ENCODE assay signal across 17 cellular contexts in genomic region chr16:3797473-3797872, GRCh38.
DNase-seq lines count a peak whose midpoint lies in the region; ATAC-seq, FAIRE-seq and TF ChIP-seq lines count a peak whose summit lies in the region.
"Had no signal": no experiment of that assay in that cellular context is flagged by ENCODE, and none has a peak within 500 bp of the region (broad histone marks: within the 10 kb centered on the region; RNA-seq: fewer than 3 reads in every experiment).

No MANE protein-coding gene starts in this region.

- no peaks in the 10 kb centered on the region for H3K9me3 Mint-ChIP-seq in activated naive CD4-positive, alpha-beta T cell treated with anti-CD3 and anti-CD28 coated beads, Interleukin-2, amount 50 U/mL, for 24 hours
- no peaks in the 10 kb centered on the region for H3K9me3 Mint-ChIP-seq in activated naive CD4-positive, alpha-beta T cell treated with anti-CD3 and anti-CD28 coated beads for 36 hours
- H3K9me3 Mint-ChIP-seq in stimulated activated naive CD8-positive, alpha-beta T cell treated with anti-CD3 and anti-CD28 coated beads, Interleukin-15, amount 100 ng/mL, for 72 hours: no peaks in the 10 kb centered on the region

- no peak for DNase-seq in activated naive CD4-positive, alpha-beta T cell treated with anti-CD3 and anti-CD28 coated beads for 36 hours
- DNase-seq in Karpas-422 (no peak), GM12878 (ENCODE audit: low read depth, low spot score) (no peak), germinal center (ENCODE audit: low spot score) (no peak)
- no peak for DNase-seq in stimulated activated naive CD8-positive, alpha-beta T cell treated with anti-CD3 and anti-CD28 coated beads, Interleukin-15, amount 100 ng/mL, for 72 hours
- DNase-seq in stimulated activated CD4-positive, alpha-beta T cell treated with anti-CD3 and anti-CD28 coated beads, Interleukin-2, amount 100 ng/mL, for 24 hours: no peak
- DNase-seq: activated CD4-positive, alpha-beta T cell treated with anti-CD3 and anti-CD28 coated beads, Interleukin-2, amount 50 U/mL, for 48 hours; cerebellar nuclear complex; NCI-H146; NCI-H510A treated with DMSO at 0.1 percent for 48 hours; stomach had no signal

- SMC1A ChIA-PET in GM12878 (lab: Charles Lee; ENCODE audit: uncharacterized antibody, unreplicated experiment): interaction anchor here (0.9 to 4.7 kb wide), 2 partner anchors 15 to 80 kb away, joined by 3 to 19 read pairs; no protein-coding TSS in a partner anchor

- TF ChIP-seq POLR2A in GM12878 (IDR thresholded peaks at IDR 0.05; ENCODE audit: low read depth, low read length): no peak

- TF ChIP-seq EP300 in GM12878 (IDR thresholded peaks at IDR 0.05; ENCODE audit: borderline replicate concordance in 1 of 2, control insufficient read depth in 1 of 2, low read depth in 2 of 2, low read length in 2 of 2): no peak

- H3K9me3 ChIP-seq in Karpas-422 (ENCODE audit: low read length) (no peaks in the 10 kb centered on the region), GM12878 (replicated peaks; ENCODE audit: control insufficient read depth, insufficient read depth, low read length) (no peaks in the 10 kb centered on the region; the same call in 2 of the 3 replicates)
- H3K9me3 ChIP-seq: HAP-1, ovary, stomach had no signal

- H3K27me3 ChIP-seq in Karpas-422 (ENCODE audit: low read length) (no peaks in the 10 kb centered on the region), GM12878 (replicated peaks in 1 of 2; ENCODE audit: control insufficient read depth in 2 of 2, insufficient read depth in 2 of 2, low read length in 1 of 2) (no peaks in the 10 kb centered on the region)
- H3K27me3 ChIP-seq: ovary, stomach had no signal

- H3K4me1 ChIP-seq in Karpas-422 (ENCODE audit: low read length) (peaks cover 28% of the 10 kb centered on the region), GM12878 (ENCODE audit: control insufficient read depth, insufficient read depth, low read length) (peaks cover 26% of the 10 kb centered on the region)

- intact Hi-C loops in activated naive CD4-positive, alpha-beta T cell treated with anti-CD3 and anti-CD28 coated beads for 36 hours (cut with micrococcal nuclease): no loop called here
- intact Hi-C loops in GM12878 (cut with micrococcal nuclease; ENCODE audit: unreplicated experiment): no loop called here

- peaks cover 7% of the 10 kb centered on the region for H3K36me3 Mint-ChIP-seq in activated naive CD4-positive, alpha-beta T cell treated with anti-CD3 and anti-CD28 coated beads, Interleukin-2, amount 50 U/mL, for 24 hours
- peaks cover 7% of the 10 kb centered on the region for H3K36me3 Mint-ChIP-seq in activated naive CD4-positive, alpha-beta T cell treated with anti-CD3 and anti-CD28 coated beads for 36 hours (ENCODE audit: low read depth)

- no peak overlapping the region for H3K27ac Mint-ChIP-seq in activated naive CD4-positive, alpha-beta T cell treated with anti-CD3 and anti-CD28 coated beads, Interleukin-2, amount 50 U/mL, for 24 hours
- no peak overlapping the region for H3K27ac Mint-ChIP-seq in activated naive CD4-positive, alpha-beta T cell treated with anti-CD3 and anti-CD28 coated beads for 36 hours
- peak overlapping the region in 1 of 2 donors; percentile 54 for H3K27ac Mint-ChIP-seq in stimulated activated naive CD8-positive, alpha-beta T cell treated with anti-CD3 and anti-CD28 coated beads, Interleukin-15, amount 100 ng/mL, for 72 hours

- H2AFZ ChIP-seq in Karpas-422 (ENCODE audit: low read length) (no peak overlapping the region), GM12878 (ENCODE audit: control insufficient read depth, low read depth, low read length) (no peak overlapping the region)

- peak; percentile 85 for ATAC-seq in GM12878
- ATAC-seq in stimulated activated naive CD8-positive, alpha-beta T cell treated with anti-CD3 and anti-CD28 coated beads, Interleukin-15, amount 100 ng/mL, for 72 hours: peak; percentile 70
- no peak for ATAC-seq in HG03139 (IDR thresholded peaks at IDR 0.05; ENCODE audit: unreplicated experiment)

- H3K4me3 ChIP-seq in Karpas-422 (ENCODE audit: low read length) (peak overlapping the region; percentile 51; the same call in 1 of the 2 replicates), GM12878 (peak overlapping the region; percentile 47)
- H3K4me3 ChIP-seq: HAP-1, ovary, stomach had no signal

- in situ Hi-C loops in GM12878 (cut with MboI): no loop called here

- no peak for TF ChIP-seq RAD21 in GM12878 (IDR thresholded peaks at IDR 0.05; ENCODE audit: insufficient read depth, low read depth, low read length)

- 0% methylated on average over 1 of the region's 1 CpG for WGBS in GM12878 (ENCODE audit: insufficient coverage, insufficient replicate concordance, low lambda C conversion rate, missing lambda C conversion rate)

- peaks cover 96% of the 10 kb centered on the region for H3K79me2 ChIP-seq in Karpas-422 (ENCODE audit: low read length)
- H3K79me2 ChIP-seq in GM12878 (ENCODE audit: control insufficient read depth, insufficient read depth, low read length): peaks cover 64% of the 10 kb centered on the region

- H3K4me3 Mint-ChIP-seq in activated naive CD4-positive, alpha-beta T cell treated with anti-CD3 and anti-CD28 coated beads, Interleukin-2, amount 50 U/mL, for 24 hours: peak overlapping the region; percentile 51
- no peak overlapping the region for H3K4me3 Mint-ChIP-seq in activated naive CD4-positive, alpha-beta T cell treated with anti-CD3 and anti-CD28 coated beads for 36 hours
- H3K4me3 Mint-ChIP-seq in stimulated activated naive CD8-positive, alpha-beta T cell treated with anti-CD3 and anti-CD28 coated beads, Interleukin-15, amount 100 ng/mL, for 72 hours: peak overlapping the region; percentile 66 to 69

- H3K9me2 ChIP-seq in Karpas-422 (replicated peaks; ENCODE audit: insufficient read depth, low read length): no peaks in the 10 kb centered on the region

- H3K4me1 Mint-ChIP-seq in activated naive CD4-positive, alpha-beta T cell treated with anti-CD3 and anti-CD28 coated beads, Interleukin-2, amount 50 U/mL, for 24 hours: peaks cover 76% of the 10 kb centered on the region
- peaks cover 54% of the 10 kb centered on the region for H3K4me1 Mint-ChIP-seq in activated naive CD4-positive, alpha-beta T cell treated with anti-CD3 and anti-CD28 coated beads for 36 hours (ENCODE audit: low read depth)
- H3K4me1 Mint-ChIP-seq in stimulated activated naive CD8-positive, alpha-beta T cell treated with anti-CD3 and anti-CD28 coated beads, Interleukin-15, amount 100 ng/mL, for 72 hours: peaks cover 64% of the 10 kb centered on the region

- POLR2A ChIA-PET in GM12878 (lab: Charles Lee): interaction anchor here (1.3 to 2.3 kb wide), 2 partner anchors 10 to 80 kb away, joined by 5 to 10 read pairs; no protein-coding TSS in a partner anchor

- H3K27me3 Mint-ChIP-seq in activated naive CD4-positive, alpha-beta T cell treated with anti-CD3 and anti-CD28 coated beads, Interleukin-2, amount 50 U/mL, for 24 hours: no peaks in the 10 kb centered on the region
- peaks cover under 1% of the 10 kb centered on the region for H3K27me3 Mint-ChIP-seq in activated naive CD4-positive, alpha-beta T cell treated with anti-CD3 and anti-CD28 coated beads for 36 hours (ENCODE audit: low read depth)
- H3K27me3 Mint-ChIP-seq in stimulated activated naive CD8-positive, alpha-beta T cell treated with anti-CD3 and anti-CD28 coated beads, Interleukin-15, amount 100 ng/mL, for 72 hours: no peaks in the 10 kb centered on the region

- no peaks in the 10 kb centered on the region; the same call in 1 of the 2 replicates for H3K36me3 ChIP-seq in Karpas-422 (ENCODE audit: insufficient read depth, low read length)
- peaks cover 0 to 7% of the 10 kb centered on the region in 2 experiments; a peak in 3 of 4 replicates for H3K36me3 ChIP-seq in GM12878 (ENCODE audit: control insufficient read depth in 2 of 2, insufficient read depth in 2 of 2, low read length in 1 of 2)
- H3K36me3 ChIP-seq: ovary had no signal

- peak overlapping the region; percentile 60 for H3K4me2 ChIP-seq in Karpas-422 (ENCODE audit: low read depth, low read length, poor library complexity, severe bottlenecking)
- peak overlapping the region; percentile 64 for H3K4me2 ChIP-seq in GM12878 (ENCODE audit: control insufficient read depth, insufficient read depth)

- CTCF ChIA-PET in activated naive CD4-positive, alpha-beta T cell treated with anti-CD3 and anti-CD28 coated beads for 36 hours (lab: Charles Lee): no interaction called here
- CTCF ChIA-PET in GM12878 (lab: Yijun Ruan, JAX): interaction anchor here (0.7 to 3.4 kb wide), 6 partner anchors 10 to 81 kb away, joined by 3 to 14 read pairs (median 4); no protein-coding TSS in a partner anchor

- no TSS peak for BruUV-seq in GM12878 (replicated peaks; lab: Mats Ljungman, UMichigan)

- RAD21 ChIA-PET in GM12878 (lab: Charles Lee; ENCODE audit: unreplicated experiment): interaction anchor here (0.8 to 2.1 kb wide), 3 partner anchors 62 to 80 kb away, joined by 4 to 14 read pairs (median 4); no protein-coding TSS in a partner anchor

- H3K27ac ChIP-seq in Karpas-422 (ENCODE audit: low read length) (peak overlapping the region; percentile 60), GM12878 (ENCODE audit: control insufficient read depth, insufficient read depth) (peak overlapping the region; percentile 63)
- H3K27ac ChIP-seq: epithelial cell of prostate, stomach had no signal

- H4K20me1 ChIP-seq in Karpas-422 (ENCODE audit: insufficient read depth, low read depth, low read length): no peaks in the 10 kb centered on the region
- H4K20me1 ChIP-seq in GM12878 (ENCODE audit: control insufficient read depth, insufficient read depth): peaks cover 3% of the 10 kb centered on the region

- H3K9ac ChIP-seq in Karpas-422 (ENCODE audit: low read length) (peak overlapping the region; percentile 42), GM12878 (ENCODE audit: control insufficient read depth, insufficient read depth, low read length) (peak overlapping the region; percentile 8)

- no peak for FAIRE-seq in GM12878 (lab: Jason Lieb, UNC)
- FAIRE-seq: islet of Langerhans had no signal

- no peak for TF ChIP-seq CTCF in GM12878 (IDR thresholded peaks at IDR 0.05 in 2 of 3, conservative IDR thresholded peaks at IDR 0.05 in 1 of 3; ENCODE audit: control insufficient read depth in 2 of 3, extremely low read depth in 1 of 3, insufficient read depth in 1 of 3, low read depth in 3 of 3, low read length in 3 of 3)

TF ChIP-seq in GM12878, 131 proteins besides CTCF, POLR2A, EP300 and RAD21 (continues in another document):
- no peak for TF ChIP-seq KAT2A (conservative IDR thresholded peaks at IDR 0.05; ENCODE audit: control insufficient read depth, low read depth, low read length)
- no peak for TF ChIP-seq IRF5 (IDR thresholded peaks at IDR 0.05; ENCODE audit: borderline replicate concordance)
- TF ChIP-seq BRCA1 (IDR thresholded peaks at IDR 0.05; ENCODE audit: low read depth, low read length): no peak
